ENCODE assay signal across 8 cellular contexts in genomic region chr17:66567234-66568170, GRCh38.
A peak's percentile ranks its signal among the peaks of the same experiment; 100 is the strongest.
DNase-seq lines count a peak whose midpoint lies in the region; ATAC-seq, FAIRE-seq and TF ChIP-seq lines count a peak whose summit lies in the region.

No MANE protein-coding gene starts in this region.

- no peaks in the 10 kb centered on the region for H3K23me2 ChIP-seq in H1 (ENCODE audit: low read depth, low read length)

- no peak overlapping the region for H3K14ac ChIP-seq in H1 (ENCODE audit: insufficient read length)

- H2BK12ac ChIP-seq in H1 (ENCODE audit: low read depth, low read length): no peak overlapping the region

- no peaks in the 10 kb centered on the region for H3K27me3 Mint-ChIP-seq in activated CD8-positive, alpha-beta T cell treated with anti-CD3 and anti-CD28 coated beads, Interleukin-2, amount 10 ng/mL, durations not matched to agents 7 days and 5 days (ENCODE audit: low read depth)

- no peaks in the 10 kb centered on the region for H3K9me3 Mint-ChIP-seq in activated CD8-positive, alpha-beta T cell treated with anti-CD3 and anti-CD28 coated beads, Interleukin-2, amount 10 ng/mL, durations not matched to agents 7 days and 5 days (ENCODE audit: insufficient read depth)

- peak; percentile 95 to 98 for TF ChIP-seq RAD21 in H1 (IDR thresholded peaks at IDR 0.05 in 1 of 2, conservative IDR thresholded peaks at IDR 0.05 in 1 of 2; ENCODE audit: low read depth in 2 of 2, low read length in 2 of 2)

- H3K9me3 ChIP-seq in H1 (ENCODE audit: insufficient read depth in 2 of 2, low read depth in 1 of 2, low read length in 1 of 2): 0 out of 4 replicates have a peak, but pooled peaks cover 0 to 3% of the 10 kb centered on the region in 2 experiments

- no peak overlapping the region for H4K91ac ChIP-seq in H1 (replicated peaks; ENCODE audit: insufficient read length, low read length)

- H3K27ac ChIP-seq in H1 (ENCODE audit: low read depth, low read length): no peak overlapping the region

- peaks cover 9% of the 10 kb centered on the region for H3K36me3 Mint-ChIP-seq in activated CD8-positive, alpha-beta T cell treated with anti-CD3 and anti-CD28 coated beads, Interleukin-2, amount 10 ng/mL, durations not matched to agents 7 days and 5 days (ENCODE audit: low read depth)

- H3K27ac Mint-ChIP-seq in activated CD8-positive, alpha-beta T cell treated with anti-CD3 and anti-CD28 coated beads, Interleukin-2, amount 10 ng/mL, durations not matched to agents 7 days and 5 days: peak overlapping the region; percentile 9

- peak; percentile 34 to 80 (median 79) for DNase-seq in NCI-H1417 (lab: John Stamatoyannopoulos, UW)
- no peak for DNase-seq in NCI-H1417 treated with DMSO at 0.1 percent for 48 hours (lab: John Stamatoyannopoulos, UW)
- peak; percentile 76 for DNase-seq in NCI-H460 (ENCODE audit: extremely low read depth, low read depth)
- DNase-seq in activated CD8-positive, alpha-beta T cell treated with anti-CD3 and anti-CD28 coated beads, Interleukin-2, amount 10 ng/mL, durations not matched to agents 7 days and 5 days: peak; percentile 81
- peak; percentile 75 to 95 for DNase-seq in H1 (ENCODE audit: low read depth in 1 of 2, low spot score in 2 of 2)
- peak; percentile 92 for DNase-seq in mesenteric fat pad (ENCODE audit: low spot score)
- DNase-seq in stimulated activated CD8-positive, alpha-beta memory T cell treated with anti-CD3 and anti-CD28 coated beads, Interleukin-4, amount 100 ng/mL, for 24 hours (ENCODE audit: low read depth): peak; percentile 72

- no peak for TF ChIP-seq POLR2A in H1 (IDR thresholded peaks at IDR 0.05; ENCODE audit: control extremely low read depth in 1 of 2, low read depth in 2 of 2, low read length in 2 of 2)

- CTCF ChIA-PET in activated CD8-positive, alpha-beta T cell treated with anti-CD3 and anti-CD28 coated beads, Interleukin-2, amount 10 ng/mL, durations not matched to agents 7 days and 5 days (lab: Charles Lee): interaction anchor here (0.6 to 3.6 kb wide), 61 partner anchors 8 to 367 kb away, joined by 3 to 50 read pairs (median 4); no protein-coding TSS in a partner anchor
- CTCF ChIA-PET in H1 (lab: Charles Lee; ENCODE audit: partially characterized antibody): interaction anchor here (0.6 to 4.5 kb wide), 47 partner anchors 10 to 535 kb away, joined by 3 to 19 read pairs (median 4); no protein-coding TSS in a partner anchor

- no peak overlapping the region for H4K5ac ChIP-seq in H1 (ENCODE audit: insufficient read length, low read depth, low read length)

- no peak overlapping the region for H2BK20ac ChIP-seq in H1 (ENCODE audit: low read length)

- no peak for TF ChIP-seq EP300 in H1 (IDR thresholded peaks at IDR 0.05; ENCODE audit: borderline replicate concordance in 1 of 2, low read depth in 2 of 2, low read length in 2 of 2)

- POLR2A ChIA-PET in activated CD8-positive, alpha-beta T cell treated with anti-CD3 and anti-CD28 coated beads, Interleukin-2, amount 10 ng/mL, durations not matched to agents 7 days and 5 days (lab: Charles Lee): no interaction called here
- POLR2A ChIA-PET in H1 (lab: Charles Lee; ENCODE audit: partially characterized antibody): no interaction called here

- 73% methylated on average over 15 of the region's 15 CpGs; no CpG with 5 or more reads in 1 of the 2 experiments for WGBS in H1 (ENCODE audit: extremely low coverage in 1 of 2, insufficient coverage in 1 of 2, insufficient read length in 1 of 2, insufficient replicate concordance in 2 of 2, low coverage in 1 of 2, low lambda C conversion rate in 2 of 2, missing lambda C conversion rate in 1 of 2), 2 experiments

- no peak overlapping the region for H3K4ac ChIP-seq in H1 (replicated peaks; ENCODE audit: insufficient read length, low read depth, low read length)

- H3K4me2 ChIP-seq in H1 (ENCODE audit: insufficient read depth in 1 of 2, low read depth in 2 of 2, low read length in 2 of 2): no peak overlapping the region

- 0 out of 2 replicates have a peak overlapping the region, but pooled peaks have one; percentile 19 for H2BK15ac ChIP-seq in H1 (ENCODE audit: low read length)

- TF ChIP-seq CTCF in H1 (IDR thresholded peaks at IDR 0.05; ENCODE audit: control extremely low read depth in 1 of 3, insufficient read depth in 1 of 3, low read depth in 1 of 3, low read length in 3 of 3): peak; percentile 85 to 97 (median 89)

- peaks cover 15% of the 10 kb centered on the region for H3K4me1 Mint-ChIP-seq in activated CD8-positive, alpha-beta T cell treated with anti-CD3 and anti-CD28 coated beads, Interleukin-2, amount 10 ng/mL, durations not matched to agents 7 days and 5 days (ENCODE audit: low read depth)

- H2AK5ac ChIP-seq in H1 (ENCODE audit: low read depth, low read length): no peak overlapping the region

- H4K20me1 ChIP-seq in H1 (replicated peaks in 1 of 2; ENCODE audit: control insufficient read depth in 1 of 2, insufficient read depth in 2 of 2, low read length in 2 of 2): no peaks in the 10 kb centered on the region

- no peak overlapping the region for H3K4me3 Mint-ChIP-seq in activated CD8-positive, alpha-beta T cell treated with anti-CD3 and anti-CD28 coated beads, Interleukin-2, amount 10 ng/mL, durations not matched to agents 7 days and 5 days

- no peak overlapping the region for H3K23ac ChIP-seq in H1 (ENCODE audit: insufficient read length)

- H3K79me1 ChIP-seq in H1 (ENCODE audit: low read depth, low read length): no peaks in the 10 kb centered on the region

- H3K27me3 ChIP-seq in H1 (replicated peaks in 1 of 4; ENCODE audit: control insufficient read depth in 3 of 4, extremely low read depth in 1 of 4, insufficient read depth in 3 of 4, low read length in 3 of 4): no peaks in the 10 kb centered on the region

- no peak overlapping the region for H3K4me3 ChIP-seq in H1 (ENCODE audit: extremely low read depth in 1 of 4, insufficient read depth in 2 of 4, low read depth in 3 of 4, low read length in 4 of 4)

- no peak for FAIRE-seq in H1 (lab: Jason Lieb, UNC)

- H3K9ac ChIP-seq in H1 (replicated peaks in 1 of 4; ENCODE audit: extremely low read depth in 1 of 4, low read depth in 3 of 4, low read length in 3 of 4): no peak overlapping the region; a peak in 1 of 7 replicates

- peak; percentile 72 for ATAC-seq in HG02938 (IDR thresholded peaks at IDR 0.05; ENCODE audit: unreplicated experiment)
- peak; percentile 80 for ATAC-seq in activated CD8-positive, alpha-beta T cell treated with anti-CD3 and anti-CD28 coated beads, Interleukin-2, amount 10 ng/mL, durations not matched to agents 7 days and 5 days

- H2AFZ ChIP-seq in H1 (ENCODE audit: low read length): no peak overlapping the region

- H3K18ac ChIP-seq in H1 (ENCODE audit: extremely low read depth, low read length): no peak overlapping the region

- H2BK5ac ChIP-seq in H1 (ENCODE audit: low read depth, low read length): no peak overlapping the region

- no peaks in the 10 kb centered on the region for H3K79me2 ChIP-seq in H1 (ENCODE audit: control insufficient read depth in 1 of 2, insufficient read depth in 2 of 2, low read length in 2 of 2)

- H2BK120ac ChIP-seq in H1 (replicated peaks; ENCODE audit: low read depth, low read length): no peak overlapping the region

- H4K8ac ChIP-seq in H1 (ENCODE audit: extremely low read depth, insufficient read depth, low read length): no peak overlapping the region

- no peak overlapping the region for H3K56ac ChIP-seq in H1 (replicated peaks; ENCODE audit: insufficient read length, low read depth, low read length)

- no peaks in the 10 kb centered on the region for H3K36me3 ChIP-seq in H1 (ENCODE audit: control insufficient read depth in 2 of 4, insufficient read depth in 4 of 4, low read length in 3 of 4)

- H3K4me1 ChIP-seq in H1 (replicated peaks in 1 of 4; ENCODE audit: control insufficient read depth in 3 of 4, insufficient read depth in 4 of 4, low read length in 3 of 4): peaks cover 5 to 12% (median 9%) of the 10 kb centered on the region in 4 experiments; a peak in 5 of 7 replicates

TF ChIP-seq in H1, 55 proteins besides CTCF, POLR2A, EP300 and RAD21 (continues in another document):
- TF ChIP-seq POU5F1 (IDR thresholded peaks at IDR 0.05; ENCODE audit: low read depth, low read length): no peak
- TF ChIP-seq, protein P1, sequence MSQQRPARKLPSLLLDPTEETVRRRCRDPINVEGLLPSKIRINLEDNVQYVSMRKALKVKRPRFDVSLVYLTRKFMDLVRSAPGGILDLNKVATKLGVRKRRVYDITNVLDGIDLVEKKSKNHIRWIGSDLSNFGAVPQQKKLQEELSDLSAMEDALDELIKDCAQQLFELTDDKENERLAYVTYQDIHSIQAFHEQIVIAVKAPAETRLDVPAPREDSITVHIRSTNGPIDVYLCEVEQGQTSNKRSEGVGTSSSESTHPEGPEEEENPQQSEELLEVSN (IDR thresholded peaks at IDR 0.05): peak; percentile 48; the same call in 1 of the 2 replicates
- TF ChIP-seq KDM1A (IDR thresholded peaks at IDR 0.05; ENCODE audit: borderline replicate concordance, low read length): no peak
- TF ChIP-seq MAX (IDR thresholded peaks at IDR 0.05): peak; percentile 86
- no peak for TF ChIP-seq CHD2 (IDR thresholded peaks at IDR 0.05; ENCODE audit: low read length)
- no peak for TF ChIP-seq ATF3 (IDR thresholded peaks at IDR 0.05; ENCODE audit: insufficient read depth, low read depth, low read length)
- no peak for TF ChIP-seq SIN3A (conservative IDR thresholded peaks at IDR 0.05 in 1 of 2, IDR thresholded peaks at IDR 0.05 in 1 of 2; ENCODE audit: low read depth in 1 of 2, low read length in 2 of 2)
- TF ChIP-seq CBX5 (IDR thresholded peaks at IDR 0.05; ENCODE audit: low read depth, low read length): no peak
- TF ChIP-seq SUZ12 (IDR thresholded peaks at IDR 0.05; ENCODE audit: low read length): no peak
- no peak for TF ChIP-seq CTBP2 (IDR thresholded peaks at IDR 0.05; ENCODE audit: borderline replicate concordance, insufficient read depth, insufficient read length, low read length)
- TF ChIP-seq YY1 (IDR thresholded peaks at IDR 0.05; ENCODE audit: low read depth, low read length): 0 out of 2 replicates have a peak, but pooled peaks have one; percentile 56
- no peak for TF ChIP-seq EGR1 (IDR thresholded peaks at IDR 0.05; ENCODE audit: borderline replicate concordance, low read depth, low read length)
- TF ChIP-seq SP1 (IDR thresholded peaks at IDR 0.05; ENCODE audit: low read depth, low read length): no peak
- no peak for TF ChIP-seq HDAC2 (IDR thresholded peaks at IDR 0.05; ENCODE audit: borderline replicate concordance in 1 of 2, low read depth in 2 of 2, low read length in 2 of 2)
- TF ChIP-seq TAF7 (optimal IDR thresholded peaks at IDR 0.05; ENCODE audit: borderline replicate concordance, low read depth, low read length): peak; percentile 24
- no peak for TF ChIP-seq SIRT6 (IDR thresholded peaks at IDR 0.05; ENCODE audit: low read length)
